Comparison of ENCODE assay signal across 19 cellular contexts in the genomic region with DNA sequence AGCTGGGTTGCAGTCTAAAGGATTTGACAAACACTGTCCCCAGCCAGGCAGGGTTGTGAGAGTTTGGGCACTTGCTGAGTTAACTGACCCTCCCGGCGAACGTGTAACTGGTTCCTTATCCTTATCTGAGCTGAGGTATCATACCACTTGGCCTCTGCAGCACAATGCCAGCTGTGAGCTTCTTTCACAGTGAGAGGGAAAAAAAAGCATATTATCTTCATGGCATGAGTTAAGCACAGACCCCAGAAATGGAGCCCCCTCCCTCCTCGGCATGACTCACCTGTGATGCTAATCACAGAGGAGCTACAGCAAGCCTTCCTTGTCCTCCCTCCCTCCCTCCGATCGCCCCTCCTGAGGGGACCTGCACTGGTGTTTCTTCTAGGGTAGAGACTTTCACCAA.
DNase-seq lines count a peak whose midpoint lies in the region; ATAC-seq, FAIRE-seq and TF ChIP-seq lines count a peak whose summit lies in the region.
"Had no signal": no experiment of that assay in that cellular context is flagged by ENCODE, and none has a peak within 500 bp of the region (broad histone marks: within the 10 kb centered on the region; RNA-seq: fewer than 3 reads in every experiment).

No MANE protein-coding gene starts in this region.

- TF ChIP-seq CTCF in cardiac muscle cell (IDR thresholded peaks at IDR 0.05; ENCODE audit: low read depth, low read length) (no peak), endodermal cell (conservative IDR thresholded peaks at IDR 0.05) (no peak), pancreas (IDR thresholded peaks at IDR 0.05) (no peak), A673 (conservative IDR thresholded peaks at IDR 0.05; ENCODE audit: low read depth, low read length) (no peak)

- CTCF ChIA-PET in A673 (lab: Charles Lee), result no interaction called here

- no peak for FAIRE-seq in pancreas (lab: Jason Lieb, UNC)
- FAIRE-seq in GM19239 (lab: Jason Lieb, UNC), result no peak
- FAIRE-seq: D721Med, RCC 7860 had no signal

- H3K4me1 Mint-ChIP-seq in endodermal cell, result peaks cover 28% of the 10 kb centered on the region

- peaks cover 35% of the 10 kb centered on the region for H3K27me3 Mint-ChIP-seq in endodermal cell (ENCODE audit: insufficient read depth)

- peaks cover 17% of the 10 kb centered on the region for H3K4me1 ChIP-seq in cardiac muscle cell (ENCODE audit: low read depth)
- H3K4me1 ChIP-seq in endodermal cell (ENCODE audit: control insufficient read depth, insufficient read depth, low read length), result peaks cover 2% of the 10 kb centered on the region
- H3K4me1 ChIP-seq in pancreas, result peaks cover 0 to 11% (median 7%) of the 10 kb centered on the region in 3 donors
- no peaks in the 10 kb centered on the region for H3K4me1 ChIP-seq in A673 (ENCODE audit: insufficient read depth, low read length, poor library complexity, severe bottlenecking)

- H3K9ac ChIP-seq in endodermal cell (ENCODE audit: extremely low read depth, low read length, poor library complexity, severe bottlenecking), result no peak overlapping the region
- H3K9ac ChIP-seq: KMS-11 had no signal

- DNase-seq in cardiac muscle cell (ENCODE audit: low read depth in 1 of 2, low spot score in 1 of 2) (peak in 1 of 2 donors; percentile 34), cardiac septum (ENCODE audit: low spot score) (no peak), endodermal cell (peak; percentile 67), pancreas (no peak), activated T-cell treated with anti-CD3 and anti-CD28 coated beads for 4 hours (no peak), GM19239 (ENCODE audit: insufficient read length, low spot score) (no peak), A673 (ENCODE audit: low spot score) (no peak), NCI-H1092 treated with DMSO at 0.1 percent for 48 hours (lab: John Stamatoyannopoulos, UW) (no peak)
- DNase-seq: DMS53, H7, IMR-90, NCI-H1105 treated with DMSO at 0.1 percent for 48 hours, NCI-H1694 treated with DMSO at 0.1 percent for 48 hours, NCI-H446, NCI-H526 had no signal

- H3K36me3 Mint-ChIP-seq in endodermal cell (ENCODE audit: low read depth), result no peaks in the 10 kb centered on the region

- POLR2A ChIA-PET in A673 (lab: Charles Lee; ENCODE audit: low non-redundant PET), result no interaction called here

- no peak overlapping the region for H3K4me3 Mint-ChIP-seq in endodermal cell

- intact Hi-C loops in cardiac septum (cut with DNase I) (no loop called here), pancreas (cut with DNase I) (no loop called here), A673 (cut with micrococcal nuclease; ENCODE audit: unreplicated experiment) (no loop called here)

- no peak overlapping the region for H3K27ac Mint-ChIP-seq in endodermal cell

- BruUV-seq in A673 (replicated peaks; lab: Mats Ljungman, UMichigan), result no TSS peak

- peak in 3 of 4 donors; percentile 7 to 39 (median 35) for ATAC-seq in pancreas

- H3K4me3 ChIP-seq in cardiac muscle cell (no peak overlapping the region), endodermal cell (ENCODE audit: low read length) (no peak overlapping the region), pancreas (no peak overlapping the region), A673 (ENCODE audit: low read depth, low read length, poor library complexity, severe bottlenecking) (no peak overlapping the region)

- no peaks in the 10 kb centered on the region for H3K27me3 ChIP-seq in cardiac muscle cell
- H3K27me3 ChIP-seq in endodermal cell (ENCODE audit: control insufficient read depth, insufficient read depth, low read length, poor library complexity, severe bottlenecking), result no peaks in the 10 kb centered on the region
- peaks cover 0 to 2% (median 0%) of the 10 kb centered on the region in 4 donors for H3K27me3 ChIP-seq in pancreas
- no peaks in the 10 kb centered on the region for H3K27me3 ChIP-seq in A673 (replicated peaks; ENCODE audit: insufficient read depth, low read depth, low read length, poor library complexity)

- H3K9me3 ChIP-seq in cardiac muscle cell (ENCODE audit: low read depth) (no peaks in the 10 kb centered on the region), endodermal cell (ENCODE audit: control insufficient read depth, low read length) (no peaks in the 10 kb centered on the region), pancreas (no peaks in the 10 kb centered on the region), A673 (ENCODE audit: low read depth, low read length, poor library complexity, severe bottlenecking) (no peaks in the 10 kb centered on the region)

- WGBS in endodermal cell (ENCODE audit: insufficient coverage in 1 of 2, insufficient read length in 1 of 2), 2 experiments, result 65 to 71% methylated on average over 3 to 6 of the region's 6 CpGs
- WGBS in pancreas, 2 donors, result 45 to 50% methylated on average over 6 of the region's 6 CpGs

- no peaks in the 10 kb centered on the region for H3K9me3 Mint-ChIP-seq in endodermal cell

- H3K27ac ChIP-seq in cardiac muscle cell, result peak overlapping the region; percentile 2
- H3K27ac ChIP-seq in endodermal cell (ENCODE audit: low read depth, low read length), result no peak overlapping the region
- H3K27ac ChIP-seq in pancreas, result no peak overlapping the region
- H3K27ac ChIP-seq in A673 (ENCODE audit: low read depth, low read length, poor library complexity, severe bottlenecking), result no peak overlapping the region
- H3K27ac ChIP-seq: C4-2B, KMS-11 had no signal

- H3K36me3 ChIP-seq in cardiac muscle cell (no peaks in the 10 kb centered on the region), endodermal cell (ENCODE audit: control insufficient read depth, insufficient read depth, low read length) (no peaks in the 10 kb centered on the region), pancreas (no peaks in the 10 kb centered on the region), A673 (ENCODE audit: insufficient read depth, low read length, poor library complexity, severe bottlenecking) (no peaks in the 10 kb centered on the region)
